Comparison of ENCODE assay signal across 25 cellular contexts in genomic region chr2:104289646-104290565, GRCh38.
"Had no signal": no experiment of that assay in that cellular context is flagged by ENCODE, and none has a peak within 500 bp of the region (broad histone marks: within the 10 kb centered on the region; RNA-seq: fewer than 3 reads in every experiment).

No MANE protein-coding gene starts in this region.

- ATAC-seq: activated CD4-positive, alpha-beta T cell treated with anti-CD3 and anti-CD28 coated beads for 36 hours; body of pancreas; left ventricle myocardium superior; right cardiac atrium had no signal

- H3K4me1 Mint-ChIP-seq: activated CD4-positive, alpha-beta T cell treated with anti-CD3 and anti-CD28 coated beads for 36 hours; activated naive CD8-positive, alpha-beta T cell treated with anti-CD3 and anti-CD28 coated beads for 36 hours; immature natural killer cell; mesothelial cell of epicardium; naive B cell had no signal

- H3K27me3 ChIP-seq: adrenal gland, body of pancreas, colonic mucosa, dorsolateral prefrontal cortex had no signal

- H3K27ac Mint-ChIP-seq: activated CD4-positive, alpha-beta T cell treated with anti-CD3 and anti-CD28 coated beads for 36 hours; activated naive CD4-positive, alpha-beta T cell treated with anti-CD3 and anti-CD28 coated beads for 36 hours; activated naive CD8-positive, alpha-beta T cell treated with anti-CD3 and anti-CD28 coated beads for 36 hours; immature natural killer cell; mesothelial cell of epicardium; naive B cell had no signal

- H3K4me1 ChIP-seq: adrenal gland, colonic mucosa had no signal

- H3K4me3 ChIP-seq: adrenal gland, body of pancreas, colonic mucosa, dorsolateral prefrontal cortex had no signal

- H3K36me3 Mint-ChIP-seq: activated naive CD8-positive, alpha-beta T cell treated with anti-CD3 and anti-CD28 coated beads for 36 hours; mesothelial cell of epicardium; naive B cell had no signal

- H3K9me3 ChIP-seq: adrenal gland, body of pancreas, colonic mucosa had no signal

- H3K36me3 ChIP-seq: adrenal gland, colonic mucosa had no signal

- H3K27ac ChIP-seq: adrenal gland, body of pancreas, colonic mucosa, dorsolateral prefrontal cortex had no signal

- DNase-seq: activated CD4-positive, alpha-beta T cell treated with anti-CD3 and anti-CD28 coated beads for 36 hours; activated CD4-positive, alpha-beta T cell treated with anti-CD3 and anti-CD28 coated beads, Interleukin-2, amount 50 U/mL, for 4 hours; activated CD4-positive, CD25-positive, alpha-beta regulatory T cell; activated CD8-positive, alpha-beta memory T cell treated with anti-CD3 and anti-CD28 coated beads for 24 hours; activated effector memory CD4-positive, alpha-beta T cell treated with anti-CD3 and anti-CD28 coated beads, Interleukin-2, amount 50 U/mL, for 16 hours; activated naive CD4-positive, alpha-beta T cell treated with anti-CD3 and anti-CD28 coated beads for 36 hours; activated naive CD8-positive, alpha-beta T cell treated with anti-CD3 and anti-CD28 coated beads for 36 hours; adrenal gland; aorta; body of pancreas; cerebellar nuclear complex; colonic mucosa; dorsolateral prefrontal cortex; effector memory CD4-positive, alpha-beta T cell; erythroblast; head of caudate nucleus; hypothalamus; immature natural killer cell; left ventricle myocardium superior; naive B cell; right cardiac atrium; stimulated activated CD4-positive, alpha-beta T cell treated with anti-CD3 and anti-CD28 coated beads, Interleukin-2, amount 100 ng/mL, for 48 hours; stimulated activated naive CD4-positive, alpha-beta T cell treated with Interleukin-2 at 50 U/mL for 16 hours; trophoblast cell had no signal

- H3K9me3 Mint-ChIP-seq: activated naive CD4-positive, alpha-beta T cell treated with anti-CD3 and anti-CD28 coated beads for 36 hours; mesothelial cell of epicardium had no signal

- H3K4me3 Mint-ChIP-seq: activated CD4-positive, alpha-beta T cell treated with anti-CD3 and anti-CD28 coated beads for 36 hours; activated naive CD4-positive, alpha-beta T cell treated with anti-CD3 and anti-CD28 coated beads for 36 hours; activated naive CD8-positive, alpha-beta T cell treated with anti-CD3 and anti-CD28 coated beads for 36 hours; immature natural killer cell; mesothelial cell of epicardium; naive B cell had no signal
